In genomic region chr18:66560092-66560491, GRCh38 we compare ENCODE assay signal across 10 cellular contexts. TPM values are rescaled to one million over a fixed set of nuclear protein-coding genes. Genes with fewer than 3 reads are reported as not detected.
DNase-seq lines count a peak whose midpoint lies in the region; ATAC-seq and TF ChIP-seq lines count a peak whose summit lies in the region.
"Had no signal": no experiment of that assay in that cellular context is flagged by ENCODE, and none has a peak within 500 bp of the region (broad histone marks: within the 10 kb centered on the region; RNA-seq: fewer than 3 reads in every experiment).

No MANE protein-coding gene starts in this region.

- H3K4me1 ChIP-seq in body of pancreas: no peaks in the 10 kb centered on the region

- 46 to 47% methylated on average over 4 of the region's 4 CpGs for WGBS in body of pancreas, 2 donors

- TF ChIP-seq CTCF in GM12873 (IDR thresholded peaks at IDR 0.05; ENCODE audit: insufficient read depth, low read depth, low read length, missing control alignments) (peak; percentile 34), body of pancreas (IDR thresholded peaks at IDR 0.05) (peak in 5 of 7 experiments; percentile 27 to 53 (median 52))

- intact Hi-C loops in body of pancreas (cut with DNase I): no loop called here

- no peak overlapping the region for H3K27ac ChIP-seq in body of pancreas

- no peaks in the 10 kb centered on the region for H3K9me3 ChIP-seq in body of pancreas

- no peak for ATAC-seq in body of pancreas
- no peak for ATAC-seq in HG02938 (IDR thresholded peaks at IDR 0.05; ENCODE audit: unreplicated experiment)
- ATAC-seq in HG03439 (IDR thresholded peaks at IDR 0.05; ENCODE audit: unreplicated experiment): no peak

- H3K4me3 ChIP-seq in body of pancreas: no peak overlapping the region

- no peaks in the 10 kb centered on the region for H3K36me3 ChIP-seq in body of pancreas (replicated peaks in 1 of 2; ENCODE audit: insufficient read depth in 1 of 2, low read depth in 2 of 2)

- no peak for TF ChIP-seq POLR2A in body of pancreas (IDR thresholded peaks at IDR 0.05)

- in situ Hi-C loops in KBM-7 (cut with MboI; ENCODE audit: low pct_unique_long_range_greater_than_20kb, low sequenced_read_pairs): no loop called here

- no peaks in the 10 kb centered on the region for H3K27me3 ChIP-seq in body of pancreas

- peak; percentile 23 for DNase-seq in NCI-H2081 treated with DMSO at 0.1 percent for 48 hours (lab: John Stamatoyannopoulos, UW)
- peak in 3 of 4 donors; percentile 13 to 40 (median 17) for DNase-seq in body of pancreas
- peak; percentile 13 for DNase-seq in myocyte (ENCODE audit: low read depth)
- no peak for DNase-seq in KBM-7
- DNase-seq in GM03348 (ENCODE audit: low spot score): no peak
- DNase-seq: activated CD8-positive, alpha-beta memory T cell treated with anti-CD3 and anti-CD28 coated beads, Interleukin-2, amount 50 U/mL, for 48 hours; naive B cell had no signal

RNA-seq across cellular contexts. Expression of gene CDH19, which starts 43.8 kb away (rescaled TPM):
- total RNA-seq in body of pancreas: 1 to 10 TPM; 1.3 to 3.9 TPM
- total RNA-seq in myocyte: not detected in 2 replicates
- polyA plus RNA-seq in myocyte (2012): not detected

Comparison
In these comparisons a context has a peak if more than half of its experiments do, and no peak if none do; other contexts are left out.
1. DNase-seq: peak in NCI-H2081 treated with DMSO at 0.1 percent for 48 hours (single experiment), body of pancreas (3 of 4) and myocyte (single experiment); none in KBM-7 (single experiment) and GM03348 (single experiment).